ENCODE assay signal across 1 cellular context in genomic region chr1:225824522-225824921, GRCh38.
A peak's percentile ranks its signal among the peaks of the same experiment; 100 is the strongest.
TF ChIP-seq lines count a peak whose summit lies in the region.

No MANE protein-coding gene starts in this region.

TF ChIP-seq in HepG2, 621 proteins besides CTCF, POLR2A, EP300 and RAD21 (continues in another document):
- no peak for TF ChIP-seq ZNF7 (CRISPR knock-in tag; IDR thresholded peaks at IDR 0.05)
- TF ChIP-seq BORCS8-MEF2B (CRISPR knock-in tag; IDR thresholded peaks at IDR 0.05), result no peak
- TF ChIP-seq HNF4G (IDR thresholded peaks at IDR 0.05; ENCODE audit: borderline replicate concordance, low read depth, low read length), result no peak
- no peak for TF ChIP-seq HNF4G (CRISPR knock-in tag; IDR thresholded peaks at IDR 0.05; ENCODE audit: borderline replicate concordance, low read depth)
- no peak for TF ChIP-seq ZC3H13 (CRISPR knock-in tag; IDR thresholded peaks at IDR 0.05)
- TF ChIP-seq ZNF234 (CRISPR knock-in tag; conservative IDR thresholded peaks at IDR 0.05), result no peak
- TF ChIP-seq KDM3A (CRISPR knock-in tag; IDR thresholded peaks at IDR 0.05; ENCODE audit: low read depth), result no peak
- TF ChIP-seq PHF5A (CRISPR knock-in tag; IDR thresholded peaks at IDR 0.05; ENCODE audit: low read depth, unreplicated experiment), result no peak
- TF ChIP-seq KAT2B (IDR thresholded peaks at IDR 0.05; ENCODE audit: borderline replicate concordance, low read depth, low read length), result no peak
- no peak; the same call in 1 of the 2 replicates for TF ChIP-seq ARHGAP35 (CRISPR knock-in tag; IDR thresholded peaks at IDR 0.05; ENCODE audit: borderline replicate concordance)
- no peak for TF ChIP-seq XRCC5 (optimal IDR thresholded peaks at IDR 0.05; ENCODE audit: low read length)
- TF ChIP-seq CENPBD1 (CRISPR knock-in tag; IDR thresholded peaks at IDR 0.05; ENCODE audit: borderline replicate concordance, low read depth), result no peak
- no peak for TF ChIP-seq IKZF4 (CRISPR knock-in tag; IDR thresholded peaks at IDR 0.05; ENCODE audit: borderline replicate concordance, low read depth, not compliant biosample characterization)
- no peak for TF ChIP-seq DMTF1 (CRISPR knock-in tag; IDR thresholded peaks at IDR 0.05)
- TF ChIP-seq KLF6 (CRISPR knock-in tag; IDR thresholded peaks at IDR 0.05), result no peak
- no peak for TF ChIP-seq KDM5A (IDR thresholded peaks at IDR 0.05; ENCODE audit: borderline replicate concordance, low read length)
- TF ChIP-seq AKNA (CRISPR knock-in tag; IDR thresholded peaks at IDR 0.05; ENCODE audit: borderline replicate concordance), result no peak
- no peak for TF ChIP-seq HHEX (CRISPR knock-in tag; IDR thresholded peaks at IDR 0.05)
- TF ChIP-seq MATR3 (CRISPR knock-in tag; IDR thresholded peaks at IDR 0.05), result no peak
- no peak for TF ChIP-seq SOX13 (IDR thresholded peaks at IDR 0.05)
- TF ChIP-seq SOX13 (CRISPR knock-in tag; conservative IDR thresholded peaks at IDR 0.05 in 1 of 2, IDR thresholded peaks at IDR 0.05 in 1 of 2), result no peak
- TF ChIP-seq NCOA5 (CRISPR knock-in tag; IDR thresholded peaks at IDR 0.05), result no peak
- TF ChIP-seq ZNF468 (CRISPR knock-in tag; IDR thresholded peaks at IDR 0.05), result no peak
- TF ChIP-seq SP4 (CRISPR knock-in tag; IDR thresholded peaks at IDR 0.05), result no peak
- TF ChIP-seq ZNF607 (CRISPR knock-in tag; IDR thresholded peaks at IDR 0.05; ENCODE audit: borderline replicate concordance), result 0 out of 2 replicates have a peak, but pooled peaks have one; percentile 13
- TF ChIP-seq NPAS2 (CRISPR knock-in tag; IDR thresholded peaks at IDR 0.05; ENCODE audit: borderline replicate concordance), result no peak
- no peak for TF ChIP-seq BCL3 (CRISPR knock-in tag; IDR thresholded peaks at IDR 0.05)
- 0 out of 2 replicates have a peak, but pooled peaks have one; percentile 4 for TF ChIP-seq NFKB2 (CRISPR knock-in tag; IDR thresholded peaks at IDR 0.05; ENCODE audit: borderline replicate concordance)
- TF ChIP-seq GABPA (IDR thresholded peaks at IDR 0.05; ENCODE audit: low read depth, low read length), result no peak
- no peak for TF ChIP-seq GABPA (CRISPR knock-in tag; IDR thresholded peaks at IDR 0.05; ENCODE audit: low read depth)
- TF ChIP-seq ZXDC (CRISPR knock-in tag; IDR thresholded peaks at IDR 0.05), result no peak
- TF ChIP-seq ZNF512B (CRISPR knock-in tag; IDR thresholded peaks at IDR 0.05; ENCODE audit: borderline replicate concordance), result no peak
- TF ChIP-seq YY1 (IDR thresholded peaks at IDR 0.05; ENCODE audit: insufficient read depth, insufficient replicate concordance, low read depth, low read length), result no peak
- no peak for TF ChIP-seq ZSCAN30 (CRISPR knock-in tag; IDR thresholded peaks at IDR 0.05)
- TF ChIP-seq ZNF777 (CRISPR knock-in tag; IDR thresholded peaks at IDR 0.05), result no peak
- 0 out of 2 replicates have a peak, but pooled peaks have one; percentile 50 for TF ChIP-seq FOXO4 (CRISPR knock-in tag; conservative IDR thresholded peaks at IDR 0.05)
- no peak for TF ChIP-seq ZKSCAN1 (IDR thresholded peaks at IDR 0.05; ENCODE audit: low read length)
- TF ChIP-seq ZFP91 (CRISPR knock-in tag; IDR thresholded peaks at IDR 0.05; ENCODE audit: borderline replicate concordance), result 0 out of 2 replicates have a peak, but pooled peaks have one; percentile 17
- peak; percentile 9 for TF ChIP-seq ZNF781 (CRISPR knock-in tag; IDR thresholded peaks at IDR 0.05; ENCODE audit: borderline replicate concordance, not compliant biosample characterization)
- no peak for TF ChIP-seq TBL1XR1 (IDR thresholded peaks at IDR 0.05; ENCODE audit: borderline replicate concordance, low read length, partially characterized antibody)
- no peak for TF ChIP-seq RBFOX2 (IDR thresholded peaks at IDR 0.05; ENCODE audit: low read depth, low read length)
- TF ChIP-seq ZBTB21 (CRISPR knock-in tag; IDR thresholded peaks at IDR 0.05), result no peak
- TF ChIP-seq ZBTB26 (CRISPR knock-in tag; IDR thresholded peaks at IDR 0.05; ENCODE audit: borderline replicate concordance), result no peak
- TF ChIP-seq NR2F2 (IDR thresholded peaks at IDR 0.05; ENCODE audit: borderline replicate concordance, low read depth), result no peak
- no peak for TF ChIP-seq POLR2AphosphoS5 (IDR thresholded peaks at IDR 0.05; ENCODE audit: low read depth, low read length)
- TF ChIP-seq ZNF136 (CRISPR knock-in tag; IDR thresholded peaks at IDR 0.05; ENCODE audit: low read depth), result no peak
- TF ChIP-seq THAP11 (CRISPR knock-in tag; IDR thresholded peaks at IDR 0.05), result no peak
- TF ChIP-seq MYC (CRISPR knock-in tag; IDR thresholded peaks at IDR 0.05; ENCODE audit: borderline replicate concordance), result 0 out of 2 replicates have a peak, but pooled peaks have one; percentile 0
